ENCODE assay signal across 20 cellular contexts in the genomic region with DNA sequence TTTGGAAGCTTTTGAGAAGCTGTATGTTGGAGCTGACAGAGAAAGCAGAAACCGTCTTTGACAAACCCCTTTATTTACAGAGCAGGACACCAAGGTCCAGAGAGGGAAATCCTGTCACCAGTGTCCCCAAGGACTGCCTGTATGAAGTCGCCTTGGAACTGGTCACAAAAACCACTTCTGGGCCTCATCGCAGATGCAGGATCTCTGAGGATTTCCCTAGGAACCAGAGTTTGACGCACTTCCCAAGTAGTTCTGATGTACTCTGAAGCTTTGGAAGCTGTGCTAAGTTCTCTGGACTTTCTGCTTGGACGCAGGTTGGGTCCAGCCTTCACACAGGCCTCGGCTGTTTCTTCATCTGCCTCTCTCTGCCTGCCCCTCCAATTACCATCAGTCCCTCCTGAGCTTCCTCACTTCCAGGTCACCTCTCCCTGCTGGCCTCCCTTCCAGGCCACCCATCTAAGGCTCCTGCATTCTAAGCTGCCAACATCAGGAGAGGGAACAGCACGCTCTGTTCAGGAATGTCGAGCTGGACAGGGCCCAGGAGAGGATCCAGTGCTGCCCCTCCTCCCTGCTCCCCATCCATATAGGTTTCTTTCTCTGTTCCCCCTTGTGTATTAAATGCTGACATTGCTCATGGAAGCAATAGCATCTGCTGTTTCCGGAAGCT.
DNase-seq lines count a peak whose midpoint lies in the region; ATAC-seq and TF ChIP-seq lines count a peak whose summit lies in the region.
"Had no signal": no experiment of that assay in that cellular context is flagged by ENCODE, and none has a peak within 500 bp of the region (broad histone marks: within the 10 kb centered on the region; RNA-seq: fewer than 3 reads in every experiment).

No MANE protein-coding gene starts in this region.

- H3K4me1 ChIP-seq in right cardiac atrium (ENCODE audit: control insufficient read depth, insufficient read depth, low read length) (peaks cover 10% of the 10 kb centered on the region), suprapubic skin (peaks cover 2% of the 10 kb centered on the region)

- no peaks in the 10 kb centered on the region for H3K36me3 ChIP-seq in suprapubic skin
- H3K36me3 ChIP-seq: brain microvascular endothelial cell, neutrophil had no signal

- DNase-seq in ELF-1 (ENCODE audit: low read depth, low spot score): peak; percentile 39
- peak; percentile 40 for DNase-seq in astrocyte of the hippocampus (ENCODE audit: low read depth, low spot score)
- DNase-seq in right cardiac atrium: peak; percentile 26 to 70 (median 60)
- DNase-seq in suprapubic skin (ENCODE audit: low spot score in 2 of 2): no peak
- no peak for DNase-seq in HuH-7 (ENCODE audit: low spot score)
- no peak for DNase-seq in DMS79 treated with DMSO at 0.1 percent for 48 hours (lab: John Stamatoyannopoulos, UW)
- no peak for DNase-seq in NCI-H524 treated with DMSO at 0.1 percent for 48 hours (lab: John Stamatoyannopoulos, UW)
- DNase-seq: activated CD8-positive, alpha-beta memory T cell treated with anti-CD3 and anti-CD28 coated beads, Interleukin-2, amount 50 U/mL, for 4 hours; brain microvascular endothelial cell; cortex of kidney; EL; HCEC 1CT; immature natural killer cell; NCI-H1436; NCI-H2171 treated with DMSO at 0.1 percent for 48 hours; NCI-H69; SHP77 treated with DMSO at 0.1 percent for 48 hours; stimulated activated CD8-positive, alpha-beta memory T cell treated with anti-CD3 and anti-CD28 coated beads, Interleukin-4, amount 100 ng/mL, for 48 hours; T-helper 1 cell had no signal

- H3K9me3 ChIP-seq in right cardiac atrium (ENCODE audit: control insufficient read depth, low read length) (no peaks in the 10 kb centered on the region), suprapubic skin (no peaks in the 10 kb centered on the region)
- H3K9me3 ChIP-seq: neutrophil had no signal

- TF ChIP-seq EP300 in suprapubic skin (IDR thresholded peaks at IDR 0.05): peak; percentile 84

- TF ChIP-seq POLR2A in suprapubic skin (IDR thresholded peaks at IDR 0.05): no peak

- TF ChIP-seq CTCF in suprapubic skin (IDR thresholded peaks at IDR 0.05): no peak

- ATAC-seq in right cardiac atrium: peak; percentile 72 to 87

- peak overlapping the region; percentile 14 for H3K27ac ChIP-seq in right cardiac atrium (ENCODE audit: low read length)
- no peak overlapping the region for H3K27ac ChIP-seq in suprapubic skin
- H3K27ac ChIP-seq: brain microvascular endothelial cell, neutrophil had no signal

- no peak overlapping the region for H3K4me3 ChIP-seq in right cardiac atrium (ENCODE audit: low read length)
- no peak overlapping the region for H3K4me3 ChIP-seq in suprapubic skin

- intact Hi-C loops in right cardiac atrium (cut with DNase I): no loop called here

- H3K27me3 ChIP-seq in right cardiac atrium (ENCODE audit: control insufficient read depth, insufficient read depth) (no peaks in the 10 kb centered on the region), suprapubic skin (no peaks in the 10 kb centered on the region)
- H3K27me3 ChIP-seq: neutrophil had no signal

- 47% methylated on average over 9 of the region's 9 CpGs for WGBS in right cardiac atrium
- 88% methylated on average over 9 of the region's 9 CpGs for WGBS in suprapubic skin

Comparison
In these comparisons a context has a peak if more than half of its experiments do, and no peak if none do; other contexts are left out.
1. DNase-seq: peak in ELF-1 (single experiment), astrocyte of the hippocampus (single experiment) and right cardiac atrium (3 of 3); none in suprapubic skin (0 of 2), HuH-7 (single experiment), DMS79 treated with DMSO at 0.1 percent for 48 hours (single experiment) and NCI-H524 treated with DMSO at 0.1 percent for 48 hours (single experiment).